23 cellular contexts compared by ENCODE assay signal in genomic region chr12:12885060-12885792, GRCh38. TPM values are rescaled to one million over a fixed set of nuclear protein-coding genes. Genes with fewer than 3 reads are reported as not detected.
DNase-seq lines count a peak whose midpoint lies in the region; ATAC-seq and TF ChIP-seq lines count a peak whose summit lies in the region.
"Had no signal": no experiment of that assay in that cellular context is flagged by ENCODE, and none has a peak within 500 bp of the region (broad histone marks: within the 10 kb centered on the region; RNA-seq: fewer than 3 reads in every experiment).

No MANE protein-coding gene starts in this region.

- no peaks in the 10 kb centered on the region for H3K9me2 ChIP-seq in SK-N-SH

- peaks cover 2% of the 10 kb centered on the region for H3K9me3 Mint-ChIP-seq in glutamatergic neuron (ENCODE audit: unreplicated experiment)
- H3K9me3 Mint-ChIP-seq: activated naive CD4-positive, alpha-beta T cell treated with anti-CD3 and anti-CD28 coated beads, Interleukin-2, amount 50 U/mL, for 24 hours; brain; CD8-positive, alpha-beta memory T cell; stimulated activated naive CD8-positive, alpha-beta T cell treated with anti-CD3 and anti-CD28 coated beads, Interleukin-15, amount 100 ng/mL, for 72 hours had no signal

- no peak for TF ChIP-seq EP300 in SK-N-SH (IDR thresholded peaks at IDR 0.05; ENCODE audit: borderline replicate concordance in 1 of 2, low read depth in 1 of 2, low read length in 1 of 2)

- H3K27me3 ChIP-seq in HUES48 (ENCODE audit: control insufficient read depth, insufficient read depth, low read length) (peaks cover 28% of the 10 kb centered on the region), RWPE2 (ENCODE audit: insufficient read depth, poor library complexity, severe bottlenecking) (no peaks in the 10 kb centered on the region), SK-N-SH (ENCODE audit: insufficient read depth) (no peaks in the 10 kb centered on the region)
- H3K27me3 ChIP-seq: sigmoid colon had no signal

- H2AFZ ChIP-seq in SK-N-SH (ENCODE audit: low read depth), result no peak overlapping the region

- DNase-seq in RWPE2 (ENCODE audit: low spot score), result no peak
- DNase-seq in left kidney (ENCODE audit: low read depth, low spot score), result peak; percentile 86
- no peak for DNase-seq in glutamatergic neuron
- no peak for DNase-seq in HK-2 (ENCODE audit: unreplicated experiment)
- no peak for DNase-seq in SK-N-SH
- no peak for DNase-seq in NCI-H1436 (lab: John Stamatoyannopoulos, UW)
- DNase-seq: activated CD4-positive, alpha-beta T cell treated with anti-CD3 and anti-CD28 coated beads, Interleukin-2, amount 50 U/mL, for 48 hours; activated T-cell treated with anti-CD3 and anti-CD28 coated beads for 4 hours; CD8-positive, alpha-beta memory T cell; cortex of kidney; foreskin fibroblast; Karpas-422; left ventricle myocardium inferior; NCI-H1092; NCI-H345; SHP77; sigmoid colon; stimulated activated naive CD8-positive, alpha-beta T cell treated with anti-CD3 and anti-CD28 coated beads, Interleukin-15, amount 100 ng/mL, for 72 hours had no signal

- H3K4me2 ChIP-seq in SK-N-SH, result no peak overlapping the region

- TF ChIP-seq RAD21 in SK-N-SH (IDR thresholded peaks at IDR 0.05; ENCODE audit: low read length), result no peak

- H3K36me3 Mint-ChIP-seq in glutamatergic neuron (ENCODE audit: unreplicated experiment), result no peaks in the 10 kb centered on the region
- H3K36me3 Mint-ChIP-seq: activated naive CD4-positive, alpha-beta T cell treated with anti-CD3 and anti-CD28 coated beads, Interleukin-2, amount 50 U/mL, for 24 hours; brain; CD8-positive, alpha-beta memory T cell had no signal

- H3K9me3 ChIP-seq in HUES48 (ENCODE audit: control insufficient read depth, insufficient read depth, low read length), result no peaks in the 10 kb centered on the region
- no peaks in the 10 kb centered on the region for H3K9me3 ChIP-seq in RWPE2 (ENCODE audit: severe bottlenecking)
- no peaks in the 10 kb centered on the region for H3K9me3 ChIP-seq in SK-N-SH
- H3K9me3 ChIP-seq: left ventricle myocardium inferior, sigmoid colon had no signal

- H3K79me2 ChIP-seq in SK-N-SH (ENCODE audit: insufficient read depth), result no peaks in the 10 kb centered on the region

- H3K27ac ChIP-seq in C4-2B, result peak overlapping the region; percentile 86
- H3K27ac ChIP-seq in HUES48 (ENCODE audit: low read depth, low read length), result peak overlapping the region; percentile 57
- peak overlapping the region; percentile 97 for H3K27ac ChIP-seq in RWPE2 (ENCODE audit: poor library complexity, severe bottlenecking)
- no peak overlapping the region for H3K27ac ChIP-seq in SK-N-SH (ENCODE audit: low read depth in 2 of 2, low read length in 1 of 2)
- H3K27ac ChIP-seq: left ventricle myocardium inferior, sigmoid colon had no signal

- H3F3A ChIP-seq in SK-N-SH (replicated peaks; ENCODE audit: insufficient read depth), result no peaks in the 10 kb centered on the region

- H3K4me3 Mint-ChIP-seq in glutamatergic neuron (ENCODE audit: unreplicated experiment), result no peak overlapping the region
- H3K4me3 Mint-ChIP-seq: activated naive CD4-positive, alpha-beta T cell treated with anti-CD3 and anti-CD28 coated beads, Interleukin-2, amount 50 U/mL, for 24 hours; brain; stimulated activated naive CD8-positive, alpha-beta T cell treated with anti-CD3 and anti-CD28 coated beads, Interleukin-15, amount 100 ng/mL, for 72 hours had no signal

- CTCF ChIA-PET in SK-N-SH (lab: Yijun Ruan, JAX), result interaction anchor here (0.8 kb wide), 1 partner anchor 49 kb away, joined by 3 read pairs; no protein-coding TSS in a partner anchor

- no peaks in the 10 kb centered on the region for H3K4me1 Mint-ChIP-seq in glutamatergic neuron (ENCODE audit: low read depth, unreplicated experiment)

- POLR2A ChIA-PET in SK-N-SH (lab: Yijun Ruan, JAX), result no interaction called here

- H3K36me3 ChIP-seq in HUES48 (ENCODE audit: control insufficient read depth, insufficient read depth, low read length), result no peaks in the 10 kb centered on the region
- H3K36me3 ChIP-seq in RWPE2 (ENCODE audit: low read depth), result no peaks in the 10 kb centered on the region
- H3K36me3 ChIP-seq in SK-N-SH (replicated peaks in 1 of 2; ENCODE audit: control insufficient read depth in 1 of 2, insufficient read depth in 2 of 2, low read length in 1 of 2), result no peaks in the 10 kb centered on the region
- H3K36me3 ChIP-seq: left ventricle myocardium inferior, sigmoid colon had no signal

- H3K27ac Mint-ChIP-seq in glutamatergic neuron (ENCODE audit: unreplicated experiment), result no peak overlapping the region
- H3K27ac Mint-ChIP-seq: activated naive CD4-positive, alpha-beta T cell treated with anti-CD3 and anti-CD28 coated beads, Interleukin-2, amount 50 U/mL, for 24 hours had no signal

- H3K27me3 Mint-ChIP-seq in glutamatergic neuron (ENCODE audit: unreplicated experiment), result no peaks in the 10 kb centered on the region
- H3K27me3 Mint-ChIP-seq: activated naive CD4-positive, alpha-beta T cell treated with anti-CD3 and anti-CD28 coated beads, Interleukin-2, amount 50 U/mL, for 24 hours had no signal

- H3K4me1 ChIP-seq in HUES48 (ENCODE audit: control insufficient read depth, insufficient read depth, low read length) (peaks cover 14% of the 10 kb centered on the region), RWPE2 (ENCODE audit: insufficient read depth, poor library complexity, severe bottlenecking) (peaks cover 26% of the 10 kb centered on the region), SK-N-SH (ENCODE audit: control insufficient read depth in 1 of 2, insufficient read depth in 2 of 2, low read depth in 1 of 2, low read length in 1 of 2) (peaks cover 2% of the 10 kb centered on the region in 2 experiments; a peak in 1 of 4 replicates)
- H3K4me1 ChIP-seq: left ventricle myocardium inferior had no signal

- TF ChIP-seq CTCF in C4-2B (conservative IDR thresholded peaks at IDR 0.05) (no peak), RWPE2 (IDR thresholded peaks at IDR 0.05; ENCODE audit: poor library complexity, severe bottlenecking) (no peak), glutamatergic neuron (IDR thresholded peaks at IDR 0.05; ENCODE audit: partially characterized antibody, unreplicated experiment) (no peak), SK-N-SH (IDR thresholded peaks at IDR 0.05) (no peak)

- no peaks in the 10 kb centered on the region for H4K20me1 ChIP-seq in SK-N-SH (ENCODE audit: insufficient read depth)

- 82% methylated on average over 13 of the region's 14 CpGs for WGBS in SK-N-SH (ENCODE audit: low lambda C conversion rate)

- no peak overlapping the region for H3K9ac ChIP-seq in HUES48 (ENCODE audit: low read depth, low read length)
- H3K9ac ChIP-seq in SK-N-SH, result no peak overlapping the region

- H3K4me3 ChIP-seq in HUES48 (ENCODE audit: low read depth, low read length) (no peak overlapping the region), RWPE2 (ENCODE audit: severe bottlenecking) (no peak overlapping the region), SK-N-SH (ENCODE audit: low read depth in 2 of 2, low read length in 1 of 2) (no peak overlapping the region)
- H3K4me3 ChIP-seq: left ventricle myocardium inferior, sigmoid colon had no signal

- no peak for ATAC-seq in RWPE2 (ENCODE audit: low read depth)
- ATAC-seq: stimulated activated naive CD8-positive, alpha-beta T cell treated with anti-CD3 and anti-CD28 coated beads, Interleukin-15, amount 100 ng/mL, for 72 hours had no signal

TF ChIP-seq in SK-N-SH, 30 proteins besides CTCF, POLR2A, EP300 and RAD21 (continues in another document):
- no peak for TF ChIP-seq CHD2 (IDR thresholded peaks at IDR 0.05; ENCODE audit: low read length, partially characterized antibody)
- TF ChIP-seq FOXM1 (IDR thresholded peaks at IDR 0.05; ENCODE audit: low read depth), result no peak
- TF ChIP-seq GABPA (IDR thresholded peaks at IDR 0.05; ENCODE audit: low read depth), result no peak
- TF ChIP-seq, protein P1, sequence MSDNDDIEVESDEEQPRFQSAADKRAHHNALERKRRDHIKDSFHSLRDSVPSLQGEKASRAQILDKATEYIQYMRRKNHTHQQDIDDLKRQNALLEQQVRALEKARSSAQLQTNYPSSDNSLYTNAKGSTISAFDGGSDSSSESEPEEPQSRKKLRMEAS (IDR thresholded peaks at IDR 0.05; ENCODE audit: low read depth), result no peak
- TF ChIP-seq SIN3A (IDR thresholded peaks at IDR 0.05; ENCODE audit: borderline replicate concordance, low read depth, low read length), result no peak
- TF ChIP-seq USF1 (IDR thresholded peaks at IDR 0.05; ENCODE audit: borderline replicate concordance, low read depth), result no peak
- no peak for TF ChIP-seq TEAD4 (IDR thresholded peaks at IDR 0.05; ENCODE audit: borderline replicate concordance, insufficient read depth)
- no peak for TF ChIP-seq NRF1 (IDR thresholded peaks at IDR 0.05; ENCODE audit: low read depth, low read length)
- TF ChIP-seq TAF1 (IDR thresholded peaks at IDR 0.05; ENCODE audit: borderline replicate concordance, low read depth, low read length), result no peak
- TF ChIP-seq, protein P2, sequence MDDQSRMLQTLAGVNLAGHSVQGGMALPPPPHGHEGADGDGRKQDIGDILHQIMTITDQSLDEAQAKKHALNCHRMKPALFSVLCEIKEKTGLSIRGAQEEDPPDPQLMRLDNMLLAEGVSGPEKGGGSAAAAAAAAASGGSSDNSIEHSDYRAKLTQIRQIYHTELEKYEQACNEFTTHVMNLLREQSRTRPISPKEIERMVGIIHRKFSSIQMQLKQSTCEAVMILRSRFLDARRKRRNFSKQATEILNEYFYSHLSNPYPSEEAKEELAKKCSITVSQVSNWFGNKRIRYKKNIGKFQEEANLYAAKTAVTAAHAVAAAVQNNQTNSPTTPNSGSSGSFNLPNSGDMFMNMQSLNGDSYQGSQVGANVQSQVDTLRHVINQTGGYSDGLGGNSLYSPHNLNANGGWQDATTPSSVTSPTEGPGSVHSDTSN (IDR thresholded peaks at IDR 0.05), result no peak
- no peak for TF ChIP-seq NFIC (IDR thresholded peaks at IDR 0.05; ENCODE audit: borderline replicate concordance)
- TF ChIP-seq RXRA (IDR thresholded peaks at IDR 0.05; ENCODE audit: borderline replicate concordance, low read depth), result no peak
- TF ChIP-seq POLR2AphosphoS5 (IDR thresholded peaks at IDR 0.05; ENCODE audit: low read depth, low read length), result no peak
- TF ChIP-seq JUND (IDR thresholded peaks at IDR 0.05), result no peak
- no peak for TF ChIP-seq RFX5 (IDR thresholded peaks at IDR 0.05; ENCODE audit: low read length)

RNA-seq across cellular contexts. Expression of gene GPRC5A, which starts 6.1 kb away (rescaled TPM):
- total RNA-seq in glutamatergic neuron (ENCODE audit: unreplicated experiment), result not detected
- 12.7 and 16.1 TPM in 2 replicates for polyA plus RNA-seq in SK-N-SH (2012; rRNA removed)
- polyA plus RNA-seq in SK-N-SH (2012; cell fraction: cytosol; rRNA removed), result 8.0 and 9.6 TPM in 2 replicates
- 8.2 and 12.0 TPM in 2 replicates for polyA plus RNA-seq in SK-N-SH (2012; cell fraction: nucleus; rRNA removed)
- total RNA-seq: CD8-positive, alpha-beta memory T cell; T-helper 1 cell treated with Interleukin-12 subunit alpha and Interleukin-12 subunit beta and Interleukin-4 antibody, amounts not matched to agents 30 ng/mL and 1 ng/mL, for 36 hours had no signal
- polyA plus RNA-seq: CD8-positive, alpha-beta memory T cell had no signal

Comparison
In these comparisons a context has a peak if more than half of its experiments do, and no peak if none do; other contexts are left out.
1. H3K27ac ChIP-seq: peak in C4-2B (single experiment), HUES48 (single experiment) and RWPE2 (single experiment); none in SK-N-SH (0 of 2).